ENCODE assay signal across 9 cellular contexts in genomic region chr7:82017334-82017943, GRCh38.
A peak's percentile ranks its signal among the peaks of the same experiment; 100 is the strongest.
DNase-seq lines count a peak whose midpoint lies in the region; ATAC-seq, FAIRE-seq and TF ChIP-seq lines count a peak whose summit lies in the region.
"Had no signal": no experiment of that assay in that cellular context is flagged by ENCODE, and none has a peak within 500 bp of the region (broad histone marks: within the 10 kb centered on the region; RNA-seq: fewer than 3 reads in every experiment).

No MANE protein-coding gene starts in this region.

- H3K9me3 ChIP-seq in esophagus squamous epithelium = no peaks in the 10 kb centered on the region
- no peaks in the 10 kb centered on the region for H3K9me3 ChIP-seq in small intestine (ENCODE audit: control insufficient read depth, low read depth)
- no peaks in the 10 kb centered on the region for H3K9me3 ChIP-seq in aorta (ENCODE audit: control insufficient read depth, low read length)

- FAIRE-seq in small intestine (lab: Jason Lieb, UNC) = peak; percentile 89

- H3K27ac ChIP-seq in esophagus squamous epithelium (no peak overlapping the region), small intestine (ENCODE audit: low read depth in 1 of 2, low read length in 1 of 2) (no peak overlapping the region), aorta (ENCODE audit: low read depth in 1 of 2, low read length in 2 of 2) (no peak overlapping the region)

- intact Hi-C loops in esophagus squamous epithelium (cut with DNase I) = no loop called here
- intact Hi-C loops in aorta (cut with DNase I) = loop anchor here (2.0 to 5.0 kb wide), 3 partner anchors 515 to 535 kb away; no protein-coding TSS in a partner anchor

- ATAC-seq in GM18861 (IDR thresholded peaks at IDR 0.05; ENCODE audit: unreplicated experiment) (no peak), aorta (ENCODE audit: low FRiP score) (no peak)

- 50 to 72% methylated on average over 1 of the region's 1 CpG for WGBS in esophagus squamous epithelium, 2 donors
- WGBS in small intestine, 3 donors = 68 to 73% (median 70%) methylated on average over 1 of the region's 1 CpG
- 90 to 96% methylated on average over 1 of the region's 1 CpG for WGBS in aorta, 2 donors

- H3K27me3 ChIP-seq in esophagus squamous epithelium (no peaks in the 10 kb centered on the region), small intestine (ENCODE audit: control insufficient read depth in 2 of 2, insufficient read depth in 2 of 2, low read length in 2 of 2) (no peaks in the 10 kb centered on the region), aorta (ENCODE audit: control insufficient read depth in 1 of 2, insufficient read depth in 2 of 2, low read length in 1 of 2) (no peaks in the 10 kb centered on the region)

- H3K36me3 ChIP-seq in esophagus squamous epithelium (no peaks in the 10 kb centered on the region), small intestine (ENCODE audit: control insufficient read depth in 2 of 2, insufficient read depth in 2 of 2, low read length in 2 of 2) (no peaks in the 10 kb centered on the region), aorta (ENCODE audit: control insufficient read depth in 1 of 2, insufficient read depth in 2 of 2, low read length in 1 of 2) (no peaks in the 10 kb centered on the region)

- no peak overlapping the region for H3K4me3 ChIP-seq in esophagus squamous epithelium
- H3K4me3 ChIP-seq in small intestine (ENCODE audit: low read depth in 1 of 2, low read length in 2 of 2) = no peak overlapping the region
- H3K4me3 ChIP-seq in aorta (ENCODE audit: low read length in 2 of 2) = no peak overlapping the region

- TF ChIP-seq POLR2A in esophagus squamous epithelium (IDR thresholded peaks at IDR 0.05) = no peak

- DNase-seq in NCI-H2196 (lab: John Stamatoyannopoulos, UW; ENCODE audit: unreplicated experiment) = peak; percentile 21
- no peak for DNase-seq in NCI-H2196 treated with DMSO at 0.1 percent for 48 hours (lab: John Stamatoyannopoulos, UW; ENCODE audit: unreplicated experiment)
- peak; percentile 57 for DNase-seq in NCI-H69 (lab: John Stamatoyannopoulos, UW)
- DNase-seq in esophagus squamous epithelium (lab: John Stamatoyannopoulos, UW) = no peak
- peak; percentile 44 for DNase-seq in small intestine
- DNase-seq in SKM-1 treated with dmso at 0.1 percent for 144 hours (lab: John Stamatoyannopoulos, UW; ENCODE audit: unreplicated experiment) = no peak
- DNase-seq in aorta = no peak
- DNase-seq: naive B cell had no signal

- H3K4me1 ChIP-seq in esophagus squamous epithelium = no peaks in the 10 kb centered on the region
- H3K4me1 ChIP-seq in small intestine (ENCODE audit: control insufficient read depth in 2 of 2, insufficient read depth in 1 of 2, low read depth in 1 of 2, low read length in 1 of 2) = no peaks in the 10 kb centered on the region
- peaks cover 0 to 2% of the 10 kb centered on the region in 2 donors for H3K4me1 ChIP-seq in aorta (ENCODE audit: control insufficient read depth in 1 of 2, insufficient read depth in 2 of 2, low read length in 2 of 2)

- TF ChIP-seq CTCF in esophagus squamous epithelium (IDR thresholded peaks at IDR 0.05) = peak in 4 of 6 experiments; percentile 27 to 59 (median 34)

Comparison
In these comparisons a context has a peak if more than half of its experiments do, and no peak if none do; other contexts are left out.
1. DNase-seq: peak in NCI-H2196 (single experiment), NCI-H69 (single experiment) and small intestine (single experiment); none in NCI-H2196 treated with DMSO at 0.1 percent for 48 hours (single experiment), esophagus squamous epithelium (single experiment), SKM-1 treated with dmso at 0.1 percent for 144 hours (single experiment) and aorta (0 of 2).